In genomic region chr20:2172305-2173175, GRCh38 we compare ENCODE assay signal across 1 cellular context.
TF ChIP-seq lines count a peak whose summit lies in the region.

No MANE protein-coding gene starts in this region.

TF ChIP-seq in H1, 55 proteins besides CTCF, POLR2A, EP300 and RAD21:
- TF ChIP-seq CHD7 (IDR thresholded peaks at IDR 0.05; ENCODE audit: insufficient replicate concordance, low read length) (no peak), SIRT6 (IDR thresholded peaks at IDR 0.05; ENCODE audit: low read length) (no peak), BACH1 (IDR thresholded peaks at IDR 0.05; ENCODE audit: low read length) (peak; percentile 60; the same call in 1 of the 2 replicates), KDM4A (IDR thresholded peaks at IDR 0.05; ENCODE audit: low read depth, low read length, severe bottlenecking) (peak; percentile 33), HDAC2 (IDR thresholded peaks at IDR 0.05; ENCODE audit: borderline replicate concordance in 1 of 2, low read depth in 2 of 2, low read length in 2 of 2) (peak in 1 of 2 experiments; percentile 28; a peak in 1 of 4 replicates)
